In the genomic region with DNA sequence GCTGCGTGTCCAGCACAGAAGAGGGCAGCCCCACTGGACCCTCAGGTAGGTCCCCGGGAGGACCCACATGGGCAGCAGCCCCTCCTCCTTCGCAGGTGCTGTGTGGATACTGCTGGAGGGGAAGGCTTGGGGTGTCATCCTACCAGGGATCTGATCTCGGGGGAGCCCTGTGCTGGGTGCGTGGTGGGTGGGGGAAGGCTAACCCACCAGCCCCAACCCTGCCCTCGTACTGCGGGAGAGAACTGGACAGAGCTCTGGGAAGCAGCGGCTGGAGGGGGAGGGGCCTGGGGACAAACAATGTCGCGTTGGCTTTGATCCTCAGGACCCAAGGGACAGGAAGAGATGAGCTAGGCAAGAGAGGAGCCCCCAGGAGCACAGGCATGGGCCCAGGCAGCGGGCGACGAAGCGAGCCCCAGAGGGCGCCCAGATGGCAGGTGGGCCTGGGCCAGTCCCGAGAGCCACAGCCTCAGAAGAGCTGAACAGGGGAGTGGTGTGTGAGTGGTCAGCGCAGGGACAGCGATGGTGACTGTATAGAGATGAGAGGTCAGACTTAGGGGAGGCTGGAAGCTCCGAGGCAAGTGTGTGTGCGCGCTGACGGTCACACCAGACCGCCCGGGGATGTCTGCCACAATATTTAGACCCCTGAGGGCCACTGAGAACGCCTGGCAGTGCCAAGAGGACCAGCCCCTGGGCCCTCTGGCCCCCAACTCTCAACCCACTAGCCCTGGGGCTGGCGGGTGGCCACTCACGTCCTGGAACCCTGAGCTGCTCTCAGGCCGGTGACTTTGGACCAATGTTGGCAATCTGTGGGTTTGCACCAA, we compare ENCODE assay signal across 1 cellular context.
A peak's percentile ranks its signal among the peaks of the same experiment; 100 is the strongest.
TF ChIP-seq lines count a peak whose summit lies in the region.

No MANE protein-coding gene starts in this region.

TF ChIP-seq in HepG2, 621 proteins besides CTCF, POLR2A, EP300 and RAD21 (continued from another document and continues in another):
- TF ChIP-seq, protein P1, sequence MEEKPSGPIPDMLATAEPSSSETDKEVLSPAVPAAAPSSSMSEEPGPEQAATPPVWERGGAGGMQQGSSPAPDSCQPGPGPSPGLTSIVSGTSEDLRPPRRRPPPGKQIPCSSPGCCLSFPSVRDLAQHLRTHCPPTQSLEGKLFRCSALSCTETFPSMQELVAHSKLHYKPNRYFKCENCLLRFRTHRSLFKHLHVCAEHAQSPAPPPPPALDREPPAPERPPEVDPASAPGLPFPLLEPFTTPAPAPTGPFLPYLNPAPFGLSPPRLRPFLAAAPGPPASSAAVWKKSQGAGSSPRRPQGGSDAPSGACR (CRISPR knock-in tag; IDR thresholded peaks at IDR 0.05): 0 out of 2 replicates have a peak, but pooled peaks have one; percentile 1
- TF ChIP-seq CENPT (CRISPR knock-in tag; IDR thresholded peaks at IDR 0.05; ENCODE audit: low read depth) (no peak), ZNF570 (CRISPR knock-in tag; IDR thresholded peaks at IDR 0.05; ENCODE audit: borderline replicate concordance) (no peak), MZF1 (CRISPR knock-in tag; IDR thresholded peaks at IDR 0.05; ENCODE audit: borderline replicate concordance) (no peak), HHEX (CRISPR knock-in tag; IDR thresholded peaks at IDR 0.05) (no peak), ZNF619 (CRISPR knock-in tag; IDR thresholded peaks at IDR 0.05) (0 out of 2 replicates have a peak, but pooled peaks have one; percentile 31), GTF3A (CRISPR knock-in tag; conservative IDR thresholded peaks at IDR 0.05) (no peak), RCOR2 (CRISPR knock-in tag; IDR thresholded peaks at IDR 0.05) (no peak), GTF2F1 (IDR thresholded peaks at IDR 0.05; ENCODE audit: low read length) (no peak), KLF11 (CRISPR knock-in tag; IDR thresholded peaks at IDR 0.05) (0 out of 2 replicates have a peak, but pooled peaks have one; percentile 30), PRPF4 (IDR thresholded peaks at IDR 0.05; ENCODE audit: low read depth, low read length, poor library complexity, severe bottlenecking) (no peak), ZFP36L2 (CRISPR knock-in tag; IDR thresholded peaks at IDR 0.05) (no peak), ZZZ3 (CRISPR knock-in tag; IDR thresholded peaks at IDR 0.05; ENCODE audit: borderline replicate concordance) (no peak), TEAD2 (CRISPR knock-in tag; IDR thresholded peaks at IDR 0.05) (no peak), BCL6 (CRISPR knock-in tag; IDR thresholded peaks at IDR 0.05) (0 out of 2 replicates have a peak, but pooled peaks have one; percentile 9), POGZ (CRISPR knock-in tag; IDR thresholded peaks at IDR 0.05) (no peak; the same call in 1 of the 2 replicates), STAT5B (CRISPR knock-in tag; IDR thresholded peaks at IDR 0.05) (no peak; the same call in 1 of the 2 replicates), ATM (IDR thresholded peaks at IDR 0.05; ENCODE audit: borderline replicate concordance) (no peak), ZNF749 (CRISPR knock-in tag; IDR thresholded peaks at IDR 0.05; ENCODE audit: borderline replicate concordance) (no peak), ZNF329 (CRISPR knock-in tag; IDR thresholded peaks at IDR 0.05; ENCODE audit: low read depth) (no peak), ETV5 (CRISPR knock-in tag; IDR thresholded peaks at IDR 0.05; ENCODE audit: borderline replicate concordance) (peak; percentile 60), ZNF674 (CRISPR knock-in tag; IDR thresholded peaks at IDR 0.05; ENCODE audit: low read depth) (no peak), SIN3B (IDR thresholded peaks at IDR 0.05; ENCODE audit: low read length) (no peak), ZNF530 (CRISPR knock-in tag; IDR thresholded peaks at IDR 0.05; ENCODE audit: low read depth) (no peak), ZNF30 (CRISPR knock-in tag; IDR thresholded peaks at IDR 0.05) (no peak), YY1 (IDR thresholded peaks at IDR 0.05; ENCODE audit: insufficient read depth, insufficient replicate concordance, low read depth, low read length) (peak; percentile 17), GATAD2A (CRISPR knock-in tag; IDR thresholded peaks at IDR 0.05) (peak; percentile 61; the same call in 1 of the 2 replicates), KLF13 (CRISPR knock-in tag; IDR thresholded peaks at IDR 0.05) (no peak), HOXA9 (CRISPR knock-in tag; IDR thresholded peaks at IDR 0.05; ENCODE audit: borderline replicate concordance) (no peak), ARHGAP35 (CRISPR knock-in tag; IDR thresholded peaks at IDR 0.05; ENCODE audit: borderline replicate concordance) (no peak; the same call in 1 of the 2 replicates), ZNF709 (CRISPR knock-in tag; IDR thresholded peaks at IDR 0.05) (no peak), NR1H2 (CRISPR knock-in tag; IDR thresholded peaks at IDR 0.05; ENCODE audit: borderline replicate concordance, low read depth) (no peak), NPAS2 (CRISPR knock-in tag; IDR thresholded peaks at IDR 0.05; ENCODE audit: borderline replicate concordance) (0 out of 2 replicates have a peak, but pooled peaks have one; percentile 6), IRF2 (CRISPR knock-in tag; IDR thresholded peaks at IDR 0.05) (peak; percentile 40; the same call in 1 of the 2 replicates), RAD51 (IDR thresholded peaks at IDR 0.05; ENCODE audit: borderline replicate concordance) (no peak), GFI1 (CRISPR knock-in tag; IDR thresholded peaks at IDR 0.05; ENCODE audit: borderline replicate concordance) (no peak)
- TF ChIP-seq, protein P2, sequence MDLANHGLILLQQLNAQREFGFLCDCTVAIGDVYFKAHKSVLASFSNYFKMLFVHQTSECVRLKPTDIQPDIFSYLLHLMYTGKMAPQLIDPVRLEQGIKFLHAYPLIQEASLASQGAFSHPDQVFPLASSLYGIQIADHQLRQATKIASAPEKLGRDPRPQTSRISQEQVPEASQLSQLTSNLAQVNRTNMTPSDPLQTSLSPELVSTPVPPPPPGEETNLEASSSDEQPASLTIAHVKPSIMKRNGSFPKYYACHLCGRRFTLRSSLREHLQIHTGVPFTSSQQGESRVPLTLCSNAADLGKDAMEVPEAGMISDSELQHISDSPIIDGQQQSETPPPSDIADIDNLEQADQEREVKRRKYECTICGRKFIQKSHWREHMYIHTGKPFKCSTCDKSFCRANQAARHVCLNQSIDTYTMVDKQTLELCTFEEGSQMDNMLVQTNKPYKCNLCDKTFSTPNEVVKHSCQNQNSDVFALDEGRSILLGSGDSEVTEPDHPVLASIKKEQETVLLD (CRISPR knock-in tag; IDR thresholded peaks at IDR 0.05; ENCODE audit: low read depth): 0 out of 2 replicates have a peak, but pooled peaks have one; percentile 5
- TF ChIP-seq, protein P3, sequence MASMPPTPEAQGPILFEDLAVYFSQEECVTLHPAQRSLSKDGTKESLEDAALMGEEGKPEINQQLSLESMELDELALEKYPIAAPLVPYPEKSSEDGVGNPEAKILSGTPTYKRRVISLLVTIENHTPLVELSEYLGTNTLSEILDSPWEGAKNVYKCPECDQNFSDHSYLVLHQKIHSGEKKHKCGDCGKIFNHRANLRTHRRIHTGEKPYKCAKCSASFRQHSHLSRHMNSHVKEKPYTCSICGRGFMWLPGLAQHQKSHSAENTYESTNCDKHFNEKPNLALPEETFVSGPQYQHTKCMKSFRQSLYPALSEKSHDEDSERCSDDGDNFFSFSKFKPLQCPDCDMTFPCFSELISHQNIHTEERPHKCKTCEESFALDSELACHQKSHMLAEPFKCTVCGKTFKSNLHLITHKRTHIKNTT (CRISPR knock-in tag; IDR thresholded peaks at IDR 0.05): no peak
- TF ChIP-seq, protein P4, sequence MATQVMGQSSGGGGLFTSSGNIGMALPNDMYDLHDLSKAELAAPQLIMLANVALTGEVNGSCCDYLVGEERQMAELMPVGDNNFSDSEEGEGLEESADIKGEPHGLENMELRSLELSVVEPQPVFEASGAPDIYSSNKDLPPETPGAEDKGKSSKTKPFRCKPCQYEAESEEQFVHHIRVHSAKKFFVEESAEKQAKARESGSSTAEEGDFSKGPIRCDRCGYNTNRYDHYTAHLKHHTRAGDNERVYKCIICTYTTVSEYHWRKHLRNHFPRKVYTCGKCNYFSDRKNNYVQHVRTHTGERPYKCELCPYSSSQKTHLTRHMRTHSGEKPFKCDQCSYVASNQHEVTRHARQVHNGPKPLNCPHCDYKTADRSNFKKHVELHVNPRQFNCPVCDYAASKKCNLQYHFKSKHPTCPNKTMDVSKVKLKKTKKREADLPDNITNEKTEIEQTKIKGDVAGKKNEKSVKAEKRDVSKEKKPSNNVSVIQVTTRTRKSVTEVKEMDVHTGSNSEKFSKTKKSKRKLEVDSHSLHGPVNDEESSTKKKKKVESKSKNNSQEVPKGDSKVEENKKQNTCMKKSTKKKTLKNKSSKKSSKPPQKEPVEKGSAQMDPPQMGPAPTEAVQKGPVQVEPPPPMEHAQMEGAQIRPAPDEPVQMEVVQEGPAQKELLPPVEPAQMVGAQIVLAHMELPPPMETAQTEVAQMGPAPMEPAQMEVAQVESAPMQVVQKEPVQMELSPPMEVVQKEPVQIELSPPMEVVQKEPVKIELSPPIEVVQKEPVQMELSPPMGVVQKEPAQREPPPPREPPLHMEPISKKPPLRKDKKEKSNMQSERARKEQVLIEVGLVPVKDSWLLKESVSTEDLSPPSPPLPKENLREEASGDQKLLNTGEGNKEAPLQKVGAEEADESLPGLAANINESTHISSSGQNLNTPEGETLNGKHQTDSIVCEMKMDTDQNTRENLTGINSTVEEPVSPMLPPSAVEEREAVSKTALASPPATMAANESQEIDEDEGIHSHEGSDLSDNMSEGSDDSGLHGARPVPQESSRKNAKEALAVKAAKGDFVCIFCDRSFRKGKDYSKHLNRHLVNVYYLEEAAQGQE (IDR thresholded peaks at IDR 0.05; ENCODE audit: borderline replicate concordance in 1 of 2, low read depth in 1 of 2, low read length in 2 of 2): peak in 1 of 2 experiments; percentile 46; a peak in 1 of 4 replicates
- TF ChIP-seq, protein P5, sequence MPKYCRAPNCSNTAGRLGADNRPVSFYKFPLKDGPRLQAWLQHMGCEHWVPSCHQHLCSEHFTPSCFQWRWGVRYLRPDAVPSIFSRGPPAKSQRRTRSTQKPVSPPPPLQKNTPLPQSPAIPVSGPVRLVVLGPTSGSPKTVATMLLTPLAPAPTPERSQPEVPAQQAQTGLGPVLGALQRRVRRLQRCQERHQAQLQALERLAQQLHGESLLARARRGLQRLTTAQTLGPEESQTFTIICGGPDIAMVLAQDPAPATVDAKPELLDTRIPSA (CRISPR knock-in tag; IDR thresholded peaks at IDR 0.05; ENCODE audit: borderline replicate concordance): no peak
- TF ChIP-seq, protein P6, sequence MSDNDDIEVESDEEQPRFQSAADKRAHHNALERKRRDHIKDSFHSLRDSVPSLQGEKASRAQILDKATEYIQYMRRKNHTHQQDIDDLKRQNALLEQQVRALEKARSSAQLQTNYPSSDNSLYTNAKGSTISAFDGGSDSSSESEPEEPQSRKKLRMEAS (IDR thresholded peaks at IDR 0.05): peak; percentile 56
- TF ChIP-seq, protein P7, sequence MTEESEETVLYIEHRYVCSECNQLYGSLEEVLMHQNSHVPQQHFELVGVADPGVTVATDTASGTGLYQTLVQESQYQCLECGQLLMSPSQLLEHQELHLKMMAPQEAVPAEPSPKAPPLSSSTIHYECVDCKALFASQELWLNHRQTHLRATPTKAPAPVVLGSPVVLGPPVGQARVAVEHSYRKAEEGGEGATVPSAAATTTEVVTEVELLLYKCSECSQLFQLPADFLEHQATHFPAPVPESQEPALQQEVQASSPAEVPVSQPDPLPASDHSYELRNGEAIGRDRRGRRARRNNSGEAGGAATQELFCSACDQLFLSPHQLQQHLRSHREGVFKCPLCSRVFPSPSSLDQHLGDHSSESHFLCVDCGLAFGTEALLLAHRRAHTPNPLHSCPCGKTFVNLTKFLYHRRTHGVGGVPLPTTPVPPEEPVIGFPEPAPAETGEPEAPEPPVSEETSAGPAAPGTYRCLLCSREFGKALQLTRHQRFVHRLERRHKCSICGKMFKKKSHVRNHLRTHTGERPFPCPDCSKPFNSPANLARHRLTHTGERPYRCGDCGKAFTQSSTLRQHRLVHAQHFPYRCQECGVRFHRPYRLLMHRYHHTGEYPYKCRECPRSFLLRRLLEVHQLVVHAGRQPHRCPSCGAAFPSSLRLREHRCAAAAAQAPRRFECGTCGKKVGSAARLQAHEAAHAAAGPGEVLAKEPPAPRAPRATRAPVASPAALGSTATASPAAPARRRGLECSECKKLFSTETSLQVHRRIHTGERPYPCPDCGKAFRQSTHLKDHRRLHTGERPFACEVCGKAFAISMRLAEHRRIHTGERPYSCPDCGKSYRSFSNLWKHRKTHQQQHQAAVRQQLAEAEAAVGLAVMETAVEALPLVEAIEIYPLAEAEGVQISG (CRISPR knock-in tag; IDR thresholded peaks at IDR 0.05): no peak; the same call in none of the 2 replicates
- TF ChIP-seq, protein P8, sequence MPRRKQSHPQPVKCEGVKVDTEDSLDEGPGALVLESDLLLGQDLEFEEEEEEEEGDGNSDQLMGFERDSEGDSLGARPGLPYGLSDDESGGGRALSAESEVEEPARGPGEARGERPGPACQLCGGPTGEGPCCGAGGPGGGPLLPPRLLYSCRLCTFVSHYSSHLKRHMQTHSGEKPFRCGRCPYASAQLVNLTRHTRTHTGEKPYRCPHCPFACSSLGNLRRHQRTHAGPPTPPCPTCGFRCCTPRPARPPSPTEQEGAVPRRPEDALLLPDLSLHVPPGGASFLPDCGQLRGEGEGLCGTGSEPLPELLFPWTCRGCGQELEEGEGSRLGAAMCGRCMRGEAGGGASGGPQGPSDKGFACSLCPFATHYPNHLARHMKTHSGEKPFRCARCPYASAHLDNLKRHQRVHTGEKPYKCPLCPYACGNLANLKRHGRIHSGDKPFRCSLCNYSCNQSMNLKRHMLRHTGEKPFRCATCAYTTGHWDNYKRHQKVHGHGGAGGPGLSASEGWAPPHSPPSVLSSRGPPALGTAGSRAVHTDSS (CRISPR knock-in tag; conservative IDR thresholded peaks at IDR 0.05): no peak
- TF ChIP-seq, protein P9, sequence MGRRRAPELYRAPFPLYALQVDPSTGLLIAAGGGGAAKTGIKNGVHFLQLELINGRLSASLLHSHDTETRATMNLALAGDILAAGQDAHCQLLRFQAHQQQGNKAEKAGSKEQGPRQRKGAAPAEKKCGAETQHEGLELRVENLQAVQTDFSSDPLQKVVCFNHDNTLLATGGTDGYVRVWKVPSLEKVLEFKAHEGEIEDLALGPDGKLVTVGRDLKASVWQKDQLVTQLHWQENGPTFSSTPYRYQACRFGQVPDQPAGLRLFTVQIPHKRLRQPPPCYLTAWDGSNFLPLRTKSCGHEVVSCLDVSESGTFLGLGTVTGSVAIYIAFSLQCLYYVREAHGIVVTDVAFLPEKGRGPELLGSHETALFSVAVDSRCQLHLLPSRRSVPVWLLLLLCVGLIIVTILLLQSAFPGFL (CRISPR knock-in tag; IDR thresholded peaks at IDR 0.05): no peak
- TF ChIP-seq, protein P10, sequence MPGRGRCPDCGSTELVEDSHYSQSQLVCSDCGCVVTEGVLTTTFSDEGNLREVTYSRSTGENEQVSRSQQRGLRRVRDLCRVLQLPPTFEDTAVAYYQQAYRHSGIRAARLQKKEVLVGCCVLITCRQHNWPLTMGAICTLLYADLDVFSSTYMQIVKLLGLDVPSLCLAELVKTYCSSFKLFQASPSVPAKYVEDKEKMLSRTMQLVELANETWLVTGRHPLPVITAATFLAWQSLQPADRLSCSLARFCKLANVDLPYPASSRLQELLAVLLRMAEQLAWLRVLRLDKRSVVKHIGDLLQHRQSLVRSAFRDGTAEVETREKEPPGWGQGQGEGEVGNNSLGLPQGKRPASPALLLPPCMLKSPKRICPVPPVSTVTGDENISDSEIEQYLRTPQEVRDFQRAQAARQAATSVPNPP (CRISPR knock-in tag; IDR thresholded peaks at IDR 0.05): no peak
